Comparison of ENCODE assay signal across 8 cellular contexts in genomic region chr19:48635263-48635965, GRCh38. TPM values are rescaled to one million over a fixed set of nuclear protein-coding genes. Genes with fewer than 3 reads are reported as not detected.
DNase-seq lines count a peak whose midpoint lies in the region; ATAC-seq and TF ChIP-seq lines count a peak whose summit lies in the region.

No MANE protein-coding gene starts in this region.

- H3K4me1 ChIP-seq in lung (ENCODE audit: control insufficient read depth in 2 of 2, insufficient read depth in 2 of 2, low read length in 2 of 2) = peaks cover 17 to 18% of the 10 kb centered on the region in 2 donors

- DNase-seq in NCI-H1417 (lab: John Stamatoyannopoulos, UW) (peak; percentile 74 to 86 (median 76)), NCI-H1417 treated with DMSO at 0.1 percent for 48 hours (lab: John Stamatoyannopoulos, UW) (no peak), NCI-H1105 (lab: John Stamatoyannopoulos, UW) (peak; percentile 56), coronary artery (ENCODE audit: low spot score) (peak; percentile 81), lung (ENCODE audit: low spot score) (peak; percentile 70)
- peak; percentile 65 to 79 for DNase-seq in activated CD4-positive, alpha-beta T cell treated with anti-CD3 and anti-CD28 coated beads for 4 hours
- peak; percentile 60 for DNase-seq in stimulated activated CD8-positive, alpha-beta memory T cell treated with anti-CD3 and anti-CD28 coated beads, Interleukin-12 subunit alpha, Interleukin-12 subunit beta, amount 100 ng/mL, for 1 hour (ENCODE audit: low read depth)

- peak overlapping the region; percentile 80 for H3K4me3 ChIP-seq in coronary artery
- peak overlapping the region; percentile 41 for H3K4me3 ChIP-seq in lung

- H3K36me3 ChIP-seq in lung (ENCODE audit: control insufficient read depth in 2 of 2, insufficient read depth in 2 of 2, low read length in 2 of 2) = no peaks in the 10 kb centered on the region

- TF ChIP-seq CTCF in coronary artery (IDR thresholded peaks at IDR 0.05) = no peak
- no peak for TF ChIP-seq CTCF in lung (IDR thresholded peaks at IDR 0.05; ENCODE audit: control extremely low read depth, extremely low read depth)

- H3K27me3 ChIP-seq in lung (ENCODE audit: control insufficient read depth, insufficient read depth) = no peaks in the 10 kb centered on the region

- peak; percentile 37 for ATAC-seq in lung (ENCODE audit: insufficient read depth, low FRiP score)
- no peak for ATAC-seq in HG02970 (IDR thresholded peaks at IDR 0.05; ENCODE audit: low FRiP score, unreplicated experiment)

- no peaks in the 10 kb centered on the region for H3K9me3 ChIP-seq in lung (ENCODE audit: control insufficient read depth in 2 of 2, insufficient read depth in 1 of 2, low read length in 1 of 2)

- 1 to 2% methylated on average over 46 to 67 of the region's 67 CpGs for WGBS in lung, 2 donors

- peak overlapping the region; percentile 88 to 95 for H3K27ac ChIP-seq in coronary artery
- peak overlapping the region; percentile 88 to 94 for H3K27ac ChIP-seq in lung (ENCODE audit: low read depth in 1 of 2, low read length in 1 of 2)

RNA-seq across cellular contexts. Expression of gene DBP, which starts 1.8 kb away (rescaled TPM):
- 10 to 100 TPM in 1 of 2 donors, 1 to 10 TPM in 1; 9.4 to 10.3 TPM for total RNA-seq in lung
- 10 to 100 TPM in 1 of 2 donors, 1 to 10 TPM in 1; 6.8 to 16.8 TPM for polyA plus RNA-seq in lung

RNA-seq across cellular contexts. Expression of gene CA11, which starts 10.6 kb away (rescaled TPM):
- total RNA-seq in lung = 1 to 10 TPM in 1 of 2 donors, under 1 TPM in 1; 0.88 to 5.4 TPM
- 10 to 100 TPM in 1 of 2 donors, 1 to 10 TPM in 1; 4.8 to 13.0 TPM for polyA plus RNA-seq in lung

RNA-seq across cellular contexts. Expression of gene SPHK2, which starts 16.1 kb away (rescaled TPM):
- total RNA-seq in lung = 10 to 100 TPM; 10.3 to 35.3 TPM
- polyA plus RNA-seq in lung = 10 to 100 TPM; 18.3 to 19.8 TPM

RNA-seq across cellular contexts. Expression of gene RPL18, which starts 16.4 kb away (rescaled TPM):
- 1,000 to 10,000 TPM; 1,019 to 1,119 TPM for total RNA-seq in lung
- polyA plus RNA-seq in lung = 1,000 to 10,000 TPM; 1,696 to 3,542 TPM

RNA-seq across cellular contexts. Expression of gene FAM83E, which starts 20.5 kb away (rescaled TPM):
- 10 to 100 TPM; 22.2 to 41.1 TPM for total RNA-seq in lung
- polyA plus RNA-seq in lung = 10 to 100 TPM; 32.3 to 43.8 TPM
